ENCODE assay signal across 1 cellular context in genomic region chr11:120224872-120225371, GRCh38.
TF ChIP-seq lines count a peak whose summit lies in the region.

No MANE protein-coding gene starts in this region.

TF ChIP-seq in GM23338, 12 proteins besides CTCF, POLR2A, EP300 and RAD21 (continued from another document):
- TF ChIP-seq ZNF462 (CRISPR knock-in tag; IDR thresholded peaks at IDR 0.05) (no peak), REST (IDR thresholded peaks at IDR 0.05; ENCODE audit: unreplicated experiment) (no peak), POLR2AphosphoS5 (IDR thresholded peaks at IDR 0.05; ENCODE audit: low read depth) (no peak), EZH2 (IDR thresholded peaks at IDR 0.05; ENCODE audit: low read depth, unreplicated experiment) (no peak), ZNF331 (CRISPR knock-in tag; IDR thresholded peaks at IDR 0.05; ENCODE audit: low read depth) (no peak), CREB1 (CRISPR knock-in tag; IDR thresholded peaks at IDR 0.05; ENCODE audit: low read depth) (no peak), EZH2phosphoT487 (IDR thresholded peaks at IDR 0.05; ENCODE audit: unreplicated experiment) (no peak), JUNB (IDR thresholded peaks at IDR 0.05; ENCODE audit: unreplicated experiment) (no peak), STAT1 (IDR thresholded peaks at IDR 0.05; ENCODE audit: unreplicated experiment) (no peak)
- TF ChIP-seq, protein P1, sequence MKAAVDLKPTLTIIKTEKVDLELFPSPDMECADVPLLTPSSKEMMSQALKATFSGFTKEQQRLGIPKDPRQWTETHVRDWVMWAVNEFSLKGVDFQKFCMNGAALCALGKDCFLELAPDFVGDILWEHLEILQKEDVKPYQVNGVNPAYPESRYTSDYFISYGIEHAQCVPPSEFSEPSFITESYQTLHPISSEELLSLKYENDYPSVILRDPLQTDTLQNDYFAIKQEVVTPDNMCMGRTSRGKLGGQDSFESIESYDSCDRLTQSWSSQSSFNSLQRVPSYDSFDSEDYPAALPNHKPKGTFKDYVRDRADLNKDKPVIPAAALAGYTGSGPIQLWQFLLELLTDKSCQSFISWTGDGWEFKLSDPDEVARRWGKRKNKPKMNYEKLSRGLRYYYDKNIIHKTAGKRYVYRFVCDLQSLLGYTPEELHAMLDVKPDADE (IDR thresholded peaks at IDR 0.05) = no peak
